26 cellular contexts compared by ENCODE assay signal in genomic region chr9:14061921-14062320, GRCh38.
DNase-seq lines count a peak whose midpoint lies in the region; FAIRE-seq and TF ChIP-seq lines count a peak whose summit lies in the region.
"Had no signal": no experiment of that assay in that cellular context is flagged by ENCODE, and none has a peak within 500 bp of the region (broad histone marks: within the 10 kb centered on the region; RNA-seq: fewer than 3 reads in every experiment).

No MANE protein-coding gene starts in this region.

- H3K27ac Mint-ChIP-seq in astrocyte (ENCODE audit: unreplicated experiment): no peak overlapping the region
- peak overlapping the region; percentile 90 for H3K27ac Mint-ChIP-seq in mesothelial cell of epicardium
- H3K27ac Mint-ChIP-seq: CD4-positive, alpha-beta memory T cell; GM23338; IgD-negative memory B cell had no signal

- CTCF ChIA-PET in AG04450 (lab: Charles Lee): no interaction called here
- CTCF ChIA-PET in OCI-LY7 (lab: Charles Lee; ENCODE audit: unreplicated experiment): no interaction called here

- H3K4me2 ChIP-seq in astrocyte (ENCODE audit: low read length) (peak overlapping the region; percentile 6), OCI-LY7 (ENCODE audit: low read length) (no peak overlapping the region), neuronal stem cell (ENCODE audit: insufficient read depth, low read length, poor library complexity, severe bottlenecking) (no peak overlapping the region)
- H3K4me2 ChIP-seq: A549, GM23338 had no signal

- no peak overlapping the region for H3K4me3 ChIP-seq in AG04450 (ENCODE audit: low read depth, low read length)
- H3K4me3 ChIP-seq in astrocyte (ENCODE audit: insufficient read depth, low read depth, low read length): no peak overlapping the region
- H3K4me3 ChIP-seq in OCI-LY7 (ENCODE audit: low read depth, low read length, poor library complexity, severe bottlenecking): no peak overlapping the region
- no peak overlapping the region for H3K4me3 ChIP-seq in neuronal stem cell (ENCODE audit: low read length in 2 of 2)
- H3K4me3 ChIP-seq: A549, GM12878, GM23338, HAP-1 had no signal

- peaks cover 12% of the 10 kb centered on the region for H3K4me1 ChIP-seq in astrocyte (ENCODE audit: insufficient read depth, low read length)
- no peaks in the 10 kb centered on the region for H3K4me1 ChIP-seq in OCI-LY7 (ENCODE audit: insufficient read depth, low read length, poor library complexity, severe bottlenecking)
- H3K4me1 ChIP-seq in neuronal stem cell (ENCODE audit: control insufficient read depth in 2 of 2, insufficient read depth in 1 of 2, low read depth in 1 of 2, low read length in 2 of 2): no peaks in the 10 kb centered on the region
- H3K4me1 ChIP-seq: A549, HAP-1 had no signal

- H3K9me3 Mint-ChIP-seq in astrocyte (ENCODE audit: unreplicated experiment) (no peaks in the 10 kb centered on the region), mesothelial cell of epicardium (peaks cover 3% of the 10 kb centered on the region)
- H3K9me3 Mint-ChIP-seq: GM23338, HFFc6 had no signal

- FAIRE-seq in astrocyte (lab: Jason Lieb, UNC): no peak
- FAIRE-seq: A549, GM12878 had no signal

- BruUV-seq in OCI-LY7 (replicated peaks; lab: Mats Ljungman, UMichigan): no TSS peak

- no peak overlapping the region for H3K14ac ChIP-seq in neuronal stem cell (ENCODE audit: low read length)

- no peak overlapping the region for H4K91ac ChIP-seq in neuronal stem cell (ENCODE audit: low read depth, low read length, poor library complexity)

- no peaks in the 10 kb centered on the region for H3K79me2 ChIP-seq in astrocyte (ENCODE audit: insufficient read depth, low read length)
- H3K79me2 ChIP-seq in OCI-LY7 (ENCODE audit: insufficient read depth, low read depth, low read length): no peaks in the 10 kb centered on the region

- H3K9me3 ChIP-seq in AG04450 (ENCODE audit: control insufficient read depth, insufficient read depth, low read length) (no peaks in the 10 kb centered on the region), astrocyte (ENCODE audit: insufficient read depth, low read depth, low read length) (no peaks in the 10 kb centered on the region), OCI-LY7 (ENCODE audit: low read length) (no peaks in the 10 kb centered on the region), neuronal stem cell (replicated peaks in 1 of 2; ENCODE audit: control insufficient read depth in 2 of 2, insufficient read depth in 1 of 2, low read depth in 1 of 2, low read length in 2 of 2) (peaks cover 0 to 7% of the 10 kb centered on the region in 2 donors)
- H3K9me3 ChIP-seq: A549, HAP-1 had no signal

- H2BK12ac ChIP-seq in neuronal stem cell (ENCODE audit: low read length): no peak overlapping the region

- H3K4me1 Mint-ChIP-seq in astrocyte (ENCODE audit: low read depth, unreplicated experiment): no peaks in the 10 kb centered on the region
- peaks cover 65% of the 10 kb centered on the region for H3K4me1 Mint-ChIP-seq in mesothelial cell of epicardium
- H3K4me1 Mint-ChIP-seq: CD4-positive, alpha-beta memory T cell; IgD-negative memory B cell had no signal

- no peaks in the 10 kb centered on the region for H3K9me2 ChIP-seq in OCI-LY7 (ENCODE audit: insufficient read depth, low read length)

- WGBS in neuronal stem cell (ENCODE audit: extremely low coverage in 2 of 2, insufficient read length in 2 of 2, insufficient replicate concordance in 1 of 2), 2 donors: no CpG with 5 or more reads among the region's 10 CpGs

- no peaks in the 10 kb centered on the region for H4K20me1 ChIP-seq in astrocyte (ENCODE audit: insufficient read depth, low read length)
- no peaks in the 10 kb centered on the region for H4K20me1 ChIP-seq in OCI-LY7 (ENCODE audit: insufficient read depth, low read length)

- no peak overlapping the region for H3K4ac ChIP-seq in neuronal stem cell (ENCODE audit: low read length)

- no peaks in the 10 kb centered on the region for H3K79me1 ChIP-seq in neuronal stem cell (ENCODE audit: low read depth, low read length)

- H3K27me3 Mint-ChIP-seq in astrocyte (ENCODE audit: low read depth, unreplicated experiment): peaks cover 19% of the 10 kb centered on the region
- H3K27me3 Mint-ChIP-seq in mesothelial cell of epicardium (ENCODE audit: low read depth): no peaks in the 10 kb centered on the region
- H3K27me3 Mint-ChIP-seq: CD4-positive, alpha-beta memory T cell; IgD-negative memory B cell had no signal

- H3K27me3 ChIP-seq in AG04450 (ENCODE audit: control insufficient read depth, insufficient read depth, low read length): no peaks in the 10 kb centered on the region
- H3K27me3 ChIP-seq in astrocyte (ENCODE audit: insufficient read depth, low read length): no peaks in the 10 kb centered on the region
- peaks cover 0 to 4% (median 0%) of the 10 kb centered on the region in 3 experiments for H3K27me3 ChIP-seq in neuronal stem cell (ENCODE audit: control insufficient read depth in 3 of 3, insufficient read depth in 3 of 3, low read depth in 1 of 3, low read length in 3 of 3)

- no peak overlapping the region for H3K23ac ChIP-seq in neuronal stem cell (ENCODE audit: low read depth, low read length, poor library complexity)

- no peaks in the 10 kb centered on the region for H3K36me3 Mint-ChIP-seq in astrocyte (ENCODE audit: low read depth, unreplicated experiment)
- no peaks in the 10 kb centered on the region for H3K36me3 Mint-ChIP-seq in mesothelial cell of epicardium
- H3K36me3 Mint-ChIP-seq: CD4-positive, alpha-beta memory T cell; IgD-negative memory B cell had no signal

- H2BK120ac ChIP-seq in neuronal stem cell (ENCODE audit: low read depth, low read length): no peak overlapping the region

- POLR2A ChIA-PET in AG04450 (lab: Yijun Ruan, JAX): no interaction called here
- POLR2A ChIA-PET in OCI-LY7 (lab: Charles Lee): no interaction called here

- H4K8ac ChIP-seq in neuronal stem cell (ENCODE audit: low read depth, low read length): no peak overlapping the region

- no peak overlapping the region for H3K18ac ChIP-seq in neuronal stem cell (ENCODE audit: low read length)

- no peak overlapping the region for H2AK5ac ChIP-seq in neuronal stem cell (ENCODE audit: low read depth, low read length)

- peak overlapping the region; percentile 10 for H3K9ac ChIP-seq in astrocyte (ENCODE audit: low read length)
- no peak overlapping the region for H3K9ac ChIP-seq in neuronal stem cell (ENCODE audit: low read depth, low read length, poor library complexity)

- no peak overlapping the region for H2BK5ac ChIP-seq in neuronal stem cell (ENCODE audit: low read length)

- intact Hi-C loops in OCI-LY7 (cut with micrococcal nuclease; ENCODE audit: unreplicated experiment): no loop called here

- TF ChIP-seq CTCF in AG04450 (IDR thresholded peaks at IDR 0.05; ENCODE audit: low read depth, low read length) (no peak), astrocyte (IDR thresholded peaks at IDR 0.05; ENCODE audit: insufficient read depth, low read depth, low read length) (no peak), mesothelial cell of epicardium (IDR thresholded peaks at IDR 0.05; ENCODE audit: unreplicated experiment) (no peak), OCI-LY7 (conservative IDR thresholded peaks at IDR 0.05; ENCODE audit: low read length) (no peak)

- no peak for DNase-seq in AG04450 (ENCODE audit: low read depth, low spot score)
- peak; percentile 99 for DNase-seq in DMS79 treated with DMSO at 0.1 percent for 48 hours (lab: John Stamatoyannopoulos, UW)
- DNase-seq in astrocyte (ENCODE audit: low read depth): no peak
- DNase-seq in mesothelial cell of epicardium (ENCODE audit: low spot score in 2 of 2, unreplicated experiment in 2 of 2): no peak
- no peak for DNase-seq in OCI-LY7 (ENCODE audit: low spot score)
- no peak for DNase-seq in T-helper 1 cell
- no peak for DNase-seq in neuronal stem cell (ENCODE audit: low spot score)
- DNase-seq: C1 segment of cervical spinal cord; CD4-positive, alpha-beta memory T cell; COR-L47; DMS53; EL; GDM1; HFFc6; NCI-H1048; NCI-H1436; NCI-H187; NCI-H2081 treated with DMSO at 0.1 percent for 48 hours; NCI-H526 treated with DMSO at 0.1 percent for 48 hours; SHP77 treated with DMSO at 0.1 percent for 48 hours had no signal

- H3K36me3 ChIP-seq in astrocyte (ENCODE audit: insufficient read depth, low read length) (no peaks in the 10 kb centered on the region), OCI-LY7 (ENCODE audit: insufficient read depth, low read length) (no peaks in the 10 kb centered on the region), neuronal stem cell (replicated peaks in 1 of 2; ENCODE audit: control insufficient read depth in 2 of 2, insufficient read depth in 2 of 2, low read length in 2 of 2) (no peaks in the 10 kb centered on the region)
- H3K36me3 ChIP-seq: HAP-1 had no signal

- H3K4me3 Mint-ChIP-seq in astrocyte (ENCODE audit: unreplicated experiment) (no peak overlapping the region), mesothelial cell of epicardium (no peak overlapping the region)
- H3K4me3 Mint-ChIP-seq: CD4-positive, alpha-beta memory T cell; GM23338; HFFc6; IgD-negative memory B cell had no signal

- no peak overlapping the region for H2AFZ ChIP-seq in astrocyte (ENCODE audit: low read depth, low read length)
- H2AFZ ChIP-seq in OCI-LY7 (ENCODE audit: low read length): no peak overlapping the region
- no peak overlapping the region for H2AFZ ChIP-seq in neuronal stem cell (ENCODE audit: low read length)

- no peak overlapping the region for H2BK15ac ChIP-seq in neuronal stem cell (ENCODE audit: low read length)

- H3K27ac ChIP-seq in AG04450 (ENCODE audit: low read depth, low read length) (peak overlapping the region; percentile 11), astrocyte (ENCODE audit: low read depth, low read length) (no peak overlapping the region), OCI-LY7 (ENCODE audit: low read depth, low read length, poor library complexity, severe bottlenecking) (no peak overlapping the region), neuronal stem cell (replicated peaks; ENCODE audit: low read length) (no peak overlapping the region)
- H3K27ac ChIP-seq: A549, RWPE1 had no signal
